Comparison of ENCODE assay signal across 8 cellular contexts in genomic region chr20:50794181-50794845, GRCh38. TPM values are rescaled to one million over a fixed set of nuclear protein-coding genes. Genes with fewer than 3 reads are reported as not detected.
A peak's percentile ranks its signal among the peaks of the same experiment; 100 is the strongest.
DNase-seq lines count a peak whose midpoint lies in the region; ATAC-seq, FAIRE-seq and TF ChIP-seq lines count a peak whose summit lies in the region.

No MANE protein-coding gene starts in this region.

- H3K4me3 Mint-ChIP-seq in activated T-cell treated with anti-CD3 and anti-CD28 coated beads, Interleukin-2, amount 50 U/mL, for 4 hours, result peak overlapping the region; percentile 71
- H3K4me3 Mint-ChIP-seq in effector memory CD8-positive, alpha-beta T cell, result peak overlapping the region; percentile 72 to 74

- no peaks in the 10 kb centered on the region for H3K9me3 Mint-ChIP-seq in activated T-cell treated with anti-CD3 and anti-CD28 coated beads, Interleukin-2, amount 50 U/mL, for 4 hours
- H3K9me3 Mint-ChIP-seq in effector memory CD8-positive, alpha-beta T cell, result no peaks in the 10 kb centered on the region

- no peak for DNase-seq in activated T-cell treated with anti-CD3 and anti-CD28 coated beads, Interleukin-2, amount 50 U/mL, for 4 hours
- DNase-seq in activated T-cell treated with anti-CD3 and anti-CD28 coated beads, Interleukin-2, amount 50 U/mL, for 1 hour, result no peak
- DNase-seq in MG63 (peak; percentile 28), pancreas (peak in 3 of 6 donors; percentile 13 to 75 (median 62)), AG20443 (ENCODE audit: low spot score) (no peak), GOT3 (lab: John Stamatoyannopoulos, UW) (no peak), NCI-H345 treated with DMSO at 0.1 percent for 48 hours (lab: John Stamatoyannopoulos, UW; ENCODE audit: unreplicated experiment) (no peak)
- no peak for DNase-seq in effector memory CD8-positive, alpha-beta T cell

- H3K4me3 ChIP-seq in MG63 (peak overlapping the region; percentile 92), pancreas (peak overlapping the region in 3 of 4 donors; percentile 40 to 73 (median 70))

- no peaks in the 10 kb centered on the region for H3K9me3 ChIP-seq in MG63
- H3K9me3 ChIP-seq in pancreas, result no peaks in the 10 kb centered on the region

- peak overlapping the region in 2 of 4 donors; percentile 16 to 18 for H3K27ac ChIP-seq in pancreas

- peaks cover 20% of the 10 kb centered on the region for H3K4me1 Mint-ChIP-seq in activated T-cell treated with anti-CD3 and anti-CD28 coated beads, Interleukin-2, amount 50 U/mL, for 4 hours (ENCODE audit: low read depth)
- H3K4me1 Mint-ChIP-seq in effector memory CD8-positive, alpha-beta T cell (ENCODE audit: low read depth in 2 of 2), result peaks cover 6 to 15% of the 10 kb centered on the region in 2 donors

- no peak for FAIRE-seq in pancreas (lab: Jason Lieb, UNC)

- H3K27ac Mint-ChIP-seq in effector memory CD8-positive, alpha-beta T cell, result peak overlapping the region in 1 of 2 donors; percentile 79

- TF ChIP-seq CTCF in pancreas (IDR thresholded peaks at IDR 0.05), result no peak

- H3K27me3 ChIP-seq in MG63, result no peaks in the 10 kb centered on the region
- no peaks in the 10 kb centered on the region for H3K27me3 ChIP-seq in pancreas

- peak; percentile 3 to 7 for ATAC-seq in activated T-cell treated with anti-CD3 and anti-CD28 coated beads, Interleukin-2, amount 50 U/mL, for 4 hours
- peak; percentile 0 for ATAC-seq in effector memory CD8-positive, alpha-beta T cell (replicated peaks)
- no peak for ATAC-seq in pancreas

- H3K36me3 Mint-ChIP-seq in activated T-cell treated with anti-CD3 and anti-CD28 coated beads, Interleukin-2, amount 50 U/mL, for 4 hours (ENCODE audit: insufficient read depth), result peaks cover 1% of the 10 kb centered on the region
- H3K36me3 Mint-ChIP-seq in effector memory CD8-positive, alpha-beta T cell (ENCODE audit: insufficient read depth), result no peaks in the 10 kb centered on the region

- H3K27me3 Mint-ChIP-seq in activated T-cell treated with anti-CD3 and anti-CD28 coated beads, Interleukin-2, amount 50 U/mL, for 4 hours (ENCODE audit: low read depth), result no peaks in the 10 kb centered on the region
- no peaks in the 10 kb centered on the region for H3K27me3 Mint-ChIP-seq in effector memory CD8-positive, alpha-beta T cell

- 31% methylated on average over 35 of the region's 35 CpGs for WGBS in pancreas, 2 donors

- H3K36me3 ChIP-seq in MG63 (no peaks in the 10 kb centered on the region), pancreas (no peaks in the 10 kb centered on the region)

- intact Hi-C loops in pancreas (cut with DNase I), result loop anchor here in 2 of 3 donors (10.0 kb wide), 4 partner anchors 110 to 510 kb away; no protein-coding TSS in a partner anchor

- H3K4me1 ChIP-seq in pancreas, result peaks cover 0 to 7% (median 4%) of the 10 kb centered on the region in 3 donors

RNA-seq across cellular contexts. Expression of gene BCAS4, which starts 0.5 kb away (rescaled TPM):
- 10 to 100 TPM; 10.2 to 13.6 (median 12.7) TPM for total RNA-seq in activated T-cell treated with anti-CD3 and anti-CD28 coated beads, Interleukin-2, amount 50 U/mL, for 4 hours
- total RNA-seq in MG63 (2014; rRNA removed; shearing (Covaris generic); ENCODE audit: low replicate concordance), result 13.1 and 23.4 TPM in 2 replicates
- 1 to 10 TPM in 5 of 6 donors, under 1 TPM in 1; 0.85 to 1.9 (median 1.7) TPM for total RNA-seq in pancreas
- 1 to 10 TPM; 2.0 to 4.8 TPM for polyA plus RNA-seq in pancreas

Comparison
In these comparisons a context has a peak if more than half of its experiments do, and no peak if none do; other contexts are left out.
1. ATAC-seq: peak in activated T-cell treated with anti-CD3 and anti-CD28 coated beads, Interleukin-2, amount 50 U/mL, for 4 hours (2 of 2) and effector memory CD8-positive, alpha-beta T cell (single experiment); none in pancreas (0 of 4).